1 cellular context compared by ENCODE assay signal in the genomic region with DNA sequence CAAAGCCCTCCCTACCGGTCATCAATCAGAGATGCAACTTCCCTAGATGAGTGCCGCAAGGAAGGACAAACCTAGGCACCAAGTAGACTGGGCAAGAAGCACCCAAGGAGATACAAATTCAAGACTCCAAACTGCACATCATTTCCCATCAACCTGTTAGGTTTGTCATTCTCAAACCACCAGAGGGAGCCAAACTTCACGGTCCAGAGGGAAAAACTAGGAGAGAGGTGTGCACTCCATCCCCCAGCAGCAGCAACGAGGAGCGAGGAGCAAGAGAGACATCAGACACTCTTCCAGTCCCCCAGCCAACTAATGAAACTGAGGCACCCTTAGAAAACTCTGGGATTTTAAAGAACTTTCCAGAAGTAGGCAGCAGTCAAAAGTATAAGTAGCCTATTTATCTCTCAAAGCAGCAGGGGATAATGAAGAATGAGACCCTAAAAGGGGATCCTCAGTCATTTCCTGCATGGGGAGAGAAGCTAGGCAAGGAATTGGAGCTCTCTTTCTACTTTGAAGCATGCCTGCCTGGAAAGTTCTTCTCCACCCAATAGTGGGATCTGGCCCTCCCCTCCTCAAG.
TF ChIP-seq lines count a peak whose summit lies in the region.

No MANE protein-coding gene starts in this region.

TF ChIP-seq in H1, 55 proteins besides CTCF, POLR2A, EP300 and RAD21:
- TF ChIP-seq, protein P1, sequence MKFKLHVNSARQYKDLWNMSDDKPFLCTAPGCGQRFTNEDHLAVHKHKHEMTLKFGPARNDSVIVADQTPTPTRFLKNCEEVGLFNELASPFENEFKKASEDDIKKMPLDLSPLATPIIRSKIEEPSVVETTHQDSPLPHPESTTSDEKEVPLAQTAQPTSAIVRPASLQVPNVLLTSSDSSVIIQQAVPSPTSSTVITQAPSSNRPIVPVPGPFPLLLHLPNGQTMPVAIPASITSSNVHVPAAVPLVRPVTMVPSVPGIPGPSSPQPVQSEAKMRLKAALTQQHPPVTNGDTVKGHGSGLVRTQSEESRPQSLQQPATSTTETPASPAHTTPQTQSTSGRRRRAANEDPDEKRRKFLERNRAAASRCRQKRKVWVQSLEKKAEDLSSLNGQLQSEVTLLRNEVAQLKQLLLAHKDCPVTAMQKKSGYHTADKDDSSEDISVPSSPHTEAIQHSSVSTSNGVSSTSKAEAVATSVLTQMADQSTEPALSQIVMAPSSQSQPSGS (IDR thresholded peaks at IDR 0.05; ENCODE audit: low read length): no peak
- no peak for TF ChIP-seq GABPA (IDR thresholded peaks at IDR 0.05; ENCODE audit: borderline replicate concordance, insufficient read depth, low read length)
- no peak for TF ChIP-seq SIRT6 (IDR thresholded peaks at IDR 0.05; ENCODE audit: low read length)
- TF ChIP-seq, protein P2, sequence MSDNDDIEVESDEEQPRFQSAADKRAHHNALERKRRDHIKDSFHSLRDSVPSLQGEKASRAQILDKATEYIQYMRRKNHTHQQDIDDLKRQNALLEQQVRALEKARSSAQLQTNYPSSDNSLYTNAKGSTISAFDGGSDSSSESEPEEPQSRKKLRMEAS (IDR thresholded peaks at IDR 0.05): no peak
- no peak for TF ChIP-seq SAP30 (IDR thresholded peaks at IDR 0.05; ENCODE audit: insufficient read depth, insufficient replicate concordance, low read length)
- no peak for TF ChIP-seq JUND (IDR thresholded peaks at IDR 0.05; ENCODE audit: low read length)
- no peak for TF ChIP-seq MAFK (IDR thresholded peaks at IDR 0.05; ENCODE audit: low read depth, low read length)
- no peak for TF ChIP-seq KDM4A (IDR thresholded peaks at IDR 0.05; ENCODE audit: low read depth, low read length, severe bottlenecking)
- no peak for TF ChIP-seq CBX5 (IDR thresholded peaks at IDR 0.05; ENCODE audit: low read depth, low read length)
- no peak for TF ChIP-seq CEBPB (IDR thresholded peaks at IDR 0.05; ENCODE audit: low read depth, low read length)
- no peak for TF ChIP-seq EGR1 (IDR thresholded peaks at IDR 0.05; ENCODE audit: borderline replicate concordance, low read depth, low read length)
- no peak for TF ChIP-seq SP4 (IDR thresholded peaks at IDR 0.05; ENCODE audit: low read length)
- TF ChIP-seq TAF1 (IDR thresholded peaks at IDR 0.05; ENCODE audit: low read depth, low read length): no peak
- no peak for TF ChIP-seq TCF12 (IDR thresholded peaks at IDR 0.05; ENCODE audit: low read depth, low read length)
- TF ChIP-seq CTBP2 (IDR thresholded peaks at IDR 0.05; ENCODE audit: borderline replicate concordance, insufficient read depth, insufficient read length, low read length): no peak
- no peak for TF ChIP-seq SP1 (IDR thresholded peaks at IDR 0.05; ENCODE audit: low read depth, low read length)
- TF ChIP-seq ASH2L (IDR thresholded peaks at IDR 0.05; ENCODE audit: low read length): no peak
